Comparison of ENCODE assay signal across 8 cellular contexts in the genomic region with DNA sequence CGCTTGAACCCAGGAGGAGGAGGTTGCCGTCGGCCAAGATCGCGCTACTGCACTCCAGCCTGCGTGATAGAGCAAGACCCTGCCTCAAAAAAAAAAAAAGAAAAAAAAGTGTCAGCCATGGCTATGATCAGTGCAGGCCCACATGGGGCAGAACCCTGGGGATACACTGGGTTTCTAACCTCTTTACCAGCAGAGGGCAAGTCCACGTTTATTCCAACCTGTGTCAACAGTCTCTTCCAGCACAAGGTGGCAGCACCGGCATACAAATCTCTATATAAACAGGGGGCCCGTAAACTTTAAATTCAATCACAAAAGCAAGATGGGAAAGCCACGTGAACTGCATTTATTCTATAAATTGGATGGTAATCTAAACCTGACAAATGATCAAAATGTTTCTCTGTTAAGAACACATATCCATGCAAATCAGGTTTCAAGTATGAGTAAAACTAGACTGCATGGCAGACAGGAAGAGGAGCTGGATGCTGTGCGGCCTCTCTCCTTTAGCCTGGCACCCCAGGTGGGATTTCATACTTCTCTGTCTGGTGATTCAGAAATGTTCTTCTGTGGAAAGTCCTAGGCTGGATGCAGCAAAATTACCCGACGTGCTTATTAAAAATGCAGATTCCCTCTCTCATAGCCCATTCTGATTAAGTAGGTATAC. TPM values are rescaled to one million over a fixed set of nuclear protein-coding genes. Genes with fewer than 3 reads are reported as not detected.
DNase-seq lines count a peak whose midpoint lies in the region; ATAC-seq, FAIRE-seq and TF ChIP-seq lines count a peak whose summit lies in the region.

No MANE protein-coding gene starts in this region.

- H3K27me3 ChIP-seq in astrocyte (ENCODE audit: insufficient read depth, low read length) (no peaks in the 10 kb centered on the region), gastrocnemius medialis (no peaks in the 10 kb centered on the region)

- CTCF ChIA-PET in GM10248 (lab: Yijun Ruan, JAX) = interaction anchor here (0.6 to 15.1 kb wide), 44 partner anchors 8 to 542 kb away, joined by 3 to 282 read pairs (median 4); partner anchors contain the start of gene IL6

- peaks cover 38% of the 10 kb centered on the region for H3K4me1 Mint-ChIP-seq in astrocyte (ENCODE audit: low read depth, unreplicated experiment)

- H3K4me3 Mint-ChIP-seq in astrocyte (ENCODE audit: unreplicated experiment) = peak overlapping the region; percentile 40

- TF ChIP-seq POLR2A in gastrocnemius medialis (IDR thresholded peaks at IDR 0.05) = no peak

- no peak overlapping the region for H2AFZ ChIP-seq in astrocyte (ENCODE audit: low read depth, low read length)

- H3K4me1 ChIP-seq in astrocyte (ENCODE audit: insufficient read depth, low read length) = peaks cover 48% of the 10 kb centered on the region
- H3K4me1 ChIP-seq in gastrocnemius medialis = peaks cover 23 to 38% of the 10 kb centered on the region in 2 donors

- H3K9me3 ChIP-seq in astrocyte (ENCODE audit: insufficient read depth, low read depth, low read length) (no peaks in the 10 kb centered on the region), gastrocnemius medialis (no peaks in the 10 kb centered on the region)

- H3K9me3 Mint-ChIP-seq in astrocyte (ENCODE audit: unreplicated experiment) = no peaks in the 10 kb centered on the region

- TF ChIP-seq CTCF in GM10248 (IDR thresholded peaks at IDR 0.05; ENCODE audit: control extremely low read depth, extremely low read depth, low read depth, missing control alignments) (peak; percentile 80), astrocyte (IDR thresholded peaks at IDR 0.05; ENCODE audit: insufficient read depth, low read depth, low read length) (peak; percentile 92), gastrocnemius medialis (IDR thresholded peaks at IDR 0.05 in 4 of 5, conservative IDR thresholded peaks at IDR 0.05 in 1 of 5) (peak; percentile 81 to 90 (median 88))

- ATAC-seq in HG02678 (IDR thresholded peaks at IDR 0.05; ENCODE audit: unreplicated experiment) = peak; percentile 50
- ATAC-seq in gastrocnemius medialis = peak; percentile 67 to 68
- ATAC-seq in HG02970 (IDR thresholded peaks at IDR 0.05; ENCODE audit: low FRiP score, unreplicated experiment) = no peak

- DNase-seq in GM10248 (ENCODE audit: extremely low spot score) (peak; percentile 72), NCI-H2029 treated with DMSO at 0.1 percent for 48 hours (lab: John Stamatoyannopoulos, UW) (peak; percentile 62), T-helper 22 cell (ENCODE audit: low read depth) (peak; percentile 20), astrocyte (ENCODE audit: low read depth) (peak; percentile 57), hepatic stellate cell (ENCODE audit: low spot score) (peak; percentile 72), gastrocnemius medialis (peak; percentile 50 to 61)

- peak overlapping the region; percentile 99 for H3K27ac ChIP-seq in astrocyte (ENCODE audit: low read depth, low read length)
- H3K27ac ChIP-seq in gastrocnemius medialis = no peak overlapping the region

- H3K27ac Mint-ChIP-seq in astrocyte (ENCODE audit: unreplicated experiment) = peak overlapping the region; percentile 89

- no peaks in the 10 kb centered on the region for H3K36me3 Mint-ChIP-seq in astrocyte (ENCODE audit: low read depth, unreplicated experiment)

- no peaks in the 10 kb centered on the region for H3K36me3 ChIP-seq in astrocyte (ENCODE audit: insufficient read depth, low read length)
- no peaks in the 10 kb centered on the region for H3K36me3 ChIP-seq in gastrocnemius medialis

- no peaks in the 10 kb centered on the region for H3K27me3 Mint-ChIP-seq in astrocyte (ENCODE audit: low read depth, unreplicated experiment)

- POLR2A ChIA-PET in GM10248 (lab: Yijun Ruan, JAX) = no interaction called here

- H3K4me3 ChIP-seq in astrocyte (ENCODE audit: insufficient read depth, low read depth, low read length) (no peak overlapping the region), gastrocnemius medialis (no peak overlapping the region)

- FAIRE-seq in astrocyte (lab: Jason Lieb, UNC) = peak; percentile 47

- peak overlapping the region; percentile 28 for H3K4me2 ChIP-seq in astrocyte (ENCODE audit: low read length)

- H3K9ac ChIP-seq in astrocyte (ENCODE audit: low read length) = peak overlapping the region; percentile 79

- H3K79me2 ChIP-seq in astrocyte (ENCODE audit: insufficient read depth, low read length) = no peaks in the 10 kb centered on the region

- in situ Hi-C loops in gastrocnemius medialis (cut with MboI; ENCODE audit: low sequenced_read_pairs in 4 of 4) = loop anchor here (5.0 to 10.0 kb wide), 6 partner anchors 162 to 497 kb away; partner anchors contain the start of gene IL6 (in 2 of the 4)

- H4K20me1 ChIP-seq in astrocyte (ENCODE audit: insufficient read depth, low read length) = no peaks in the 10 kb centered on the region

- intact Hi-C loops in gastrocnemius medialis (cut with DNase I; ENCODE audit: low total_unique reads) = loop anchor here (1.0 to 5.0 kb wide), 6 partner anchors 17 to 622 kb away; partner anchors contain the start of gene NUP42

RNA-seq across cellular contexts. Expression of gene STEAP1B, which starts 60.0 kb away (rescaled TPM):
- total RNA-seq in astrocyte (1.1 and 1.3 TPM in 2 replicates), gastrocnemius medialis (1 to 10 TPM in 1 of 4 donors, under 1 TPM in 3; 0.60 to 1.7 (median 0.74) TPM)

Comparison
In these comparisons a context has a peak if more than half of its experiments do, and no peak if none do; other contexts are left out.
1. DNase-seq: peak in every context shown above with its lines; median percentile 72 in GM10248; 72 in hepatic stellate cell; 62 in NCI-H2029 treated with DMSO at 0.1 percent for 48 hours; 57 in astrocyte; 56 in gastrocnemius medialis; 20 in T-helper 22 cell.